ENCODE assay signal across 8 cellular contexts in the genomic region with DNA sequence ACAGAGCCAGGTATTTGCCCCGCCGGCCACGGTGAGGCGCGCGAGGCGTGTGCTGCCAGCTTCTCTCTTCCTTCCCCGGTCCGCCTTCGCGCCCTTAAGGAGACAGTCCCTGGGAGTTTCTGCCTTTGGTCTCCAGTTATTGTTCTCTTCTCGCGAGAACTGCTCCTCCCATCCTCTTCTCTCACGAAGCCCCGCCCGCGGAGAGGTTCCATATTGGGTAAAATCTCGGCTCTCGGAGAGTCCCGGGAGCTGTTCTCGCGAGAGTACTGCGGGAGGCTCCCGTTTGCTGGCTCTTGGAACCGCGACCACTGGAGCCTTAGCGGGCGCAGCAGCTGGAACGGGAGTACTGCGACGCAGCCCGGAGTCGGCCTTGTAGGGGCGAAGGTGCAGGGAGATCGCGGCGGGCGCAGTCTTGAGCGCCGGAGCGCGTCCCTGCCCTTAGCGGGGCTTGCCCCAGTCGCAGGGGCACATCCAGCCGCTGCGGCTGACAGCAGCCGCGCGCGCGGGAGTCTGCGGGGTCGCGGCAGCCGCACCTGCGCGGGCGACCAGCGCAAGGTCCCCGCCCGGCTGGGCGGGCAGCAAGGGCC. TPM values are rescaled to one million over a fixed set of nuclear protein-coding genes. Genes with fewer than 3 reads are reported as not detected.
DNase-seq lines count a peak whose midpoint lies in the region; ATAC-seq and TF ChIP-seq lines count a peak whose summit lies in the region.

A gene (plus strand): TSS at position 308 of the 587 bp plus-strand sequence. CDS start 350 bp downstream, outside the sequence.

- DNase-seq in GM12864 (ENCODE audit: low read depth) (peak; percentile 99), NCI-H1092 treated with DMSO at 0.1 percent for 48 hours (lab: John Stamatoyannopoulos, UW) (peak; percentile 97), SKM-1 (lab: John Stamatoyannopoulos, UW; ENCODE audit: unreplicated experiment) (peak; percentile 99), globus pallidus (ENCODE audit: low spot score) (peak; percentile 99), occipital lobe (lab: John Stamatoyannopoulos, UW) (peak; percentile 98)
- peak; percentile 99 to 100 for DNase-seq in activated naive CD4-positive, alpha-beta T cell treated with anti-CD3 and anti-CD28 coated beads, Interleukin-2, amount 50 U/mL, for 72 hours (ENCODE audit: low spot score in 2 of 2)

- peak; percentile 71 for ATAC-seq in HG02623 (IDR thresholded peaks at IDR 0.05; ENCODE audit: unreplicated experiment)
- peak; percentile 90 to 91 for ATAC-seq in activated naive CD4-positive, alpha-beta T cell treated with anti-CD3 and anti-CD28 coated beads, Interleukin-2, amount 50 U/mL, for 72 hours

- peak; percentile 88 for TF ChIP-seq CTCF in GM12864 (IDR thresholded peaks at IDR 0.05; ENCODE audit: low read depth, low read length, missing control alignments)

- peaks cover 13 to 23% of the 10 kb centered on the region in 2 donors for H3K36me3 Mint-ChIP-seq in activated naive CD4-positive, alpha-beta T cell treated with anti-CD3 and anti-CD28 coated beads, Interleukin-2, amount 50 U/mL, for 72 hours

- H3K27ac ChIP-seq in temporal lobe (ENCODE audit: low read depth, low read length): peak within 1 kb of the TSS; percentile 84

- H3K27ac Mint-ChIP-seq in activated naive CD4-positive, alpha-beta T cell treated with anti-CD3 and anti-CD28 coated beads, Interleukin-2, amount 50 U/mL, for 72 hours: peak within 1 kb of the TSS; percentile 86 to 97

- peak within 1 kb of the TSS; percentile 100 for H3K4me3 ChIP-seq in GM12864 (ENCODE audit: low read depth, low read length)

- no peaks in the 10 kb centered on the region for H3K9me3 Mint-ChIP-seq in activated naive CD4-positive, alpha-beta T cell treated with anti-CD3 and anti-CD28 coated beads, Interleukin-2, amount 50 U/mL, for 72 hours

RNA-seq across cellular contexts. Expression of the gene that starts here (rescaled TPM):
- total RNA-seq in activated naive CD4-positive, alpha-beta T cell treated with anti-CD3 and anti-CD28 coated beads, Interleukin-2, amount 50 U/mL, for 72 hours: 10 to 100 TPM; 45.3 to 51.5 TPM
- total RNA-seq in occipital lobe (56.1 TPM), temporal lobe (42.3 TPM)

Comparison
In these comparisons a context has a peak if more than half of its experiments do, and no peak if none do; other contexts are left out.
1. Peak in every context shown above with its lines: DNase-seq, ATAC-seq, H3K4me3 ChIP-seq and H3K27ac ChIP-seq.